In the genomic region with DNA sequence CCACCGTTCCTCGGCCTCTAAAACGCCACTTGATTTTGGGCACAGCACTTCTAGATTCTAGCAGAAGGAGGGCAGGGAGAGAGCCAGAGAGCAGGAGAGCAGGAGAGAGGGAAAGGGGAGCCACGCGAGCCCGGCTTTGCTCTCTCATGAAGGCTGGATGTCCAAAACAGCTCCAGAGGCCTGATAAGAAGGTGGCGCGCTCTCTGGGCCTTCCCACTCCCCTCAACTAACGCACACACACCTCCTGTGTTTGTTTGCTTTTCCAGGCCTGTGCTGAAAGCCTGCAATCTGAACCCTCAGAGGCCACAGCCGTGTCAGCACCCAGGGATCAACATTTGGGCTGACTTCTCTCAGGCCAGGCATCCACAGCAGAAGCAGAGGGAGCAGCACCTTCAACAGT, we compare ENCODE assay signal across 21 cellular contexts.
"Had no signal": no experiment of that assay in that cellular context is flagged by ENCODE, and none has a peak within 500 bp of the region (broad histone marks: within the 10 kb centered on the region; RNA-seq: fewer than 3 reads in every experiment).

No MANE protein-coding gene starts in this region.

- H3K27ac Mint-ChIP-seq: activated CD4-positive, alpha-beta memory T cell treated with anti-CD3 and anti-CD28 coated beads, Interleukin-2, amount 10 ng/mL, durations not matched to agents 7 days and 5 days; activated CD8-positive, alpha-beta memory T cell treated with anti-CD3 and anti-CD28 coated beads, Interleukin-2, amount 10 ng/mL, durations not matched to agents 7 days and 5 days; activated naive CD8-positive, alpha-beta T cell treated with anti-CD3 and anti-CD28 coated beads for 36 hours; activated T-helper 17 cell treated with anti-CD3 and anti-CD28 coated beads, Interleukin-2, amount 50 U/mL, for 72 hours; dendritic cell treated with granulocyte-macrophage colony-stimulating factor and Interleukin-4, amounts not matched to agents 40 ng/mL and 50 ng/mL, for 4 days; naive thymus-derived CD8-positive, alpha-beta T cell had no signal

- H3K4me3 Mint-ChIP-seq: activated CD4-positive, alpha-beta memory T cell treated with anti-CD3 and anti-CD28 coated beads, Interleukin-2, amount 10 ng/mL, durations not matched to agents 7 days and 5 days; activated CD8-positive, alpha-beta memory T cell treated with anti-CD3 and anti-CD28 coated beads, Interleukin-2, amount 10 ng/mL, durations not matched to agents 7 days and 5 days; activated naive CD8-positive, alpha-beta T cell treated with anti-CD3 and anti-CD28 coated beads for 36 hours; activated T-helper 17 cell treated with anti-CD3 and anti-CD28 coated beads, Interleukin-2, amount 50 U/mL, for 72 hours; dendritic cell treated with granulocyte-macrophage colony-stimulating factor and Interleukin-4, amounts not matched to agents 40 ng/mL and 50 ng/mL, for 4 days; naive thymus-derived CD8-positive, alpha-beta T cell had no signal

- H3K9me3 Mint-ChIP-seq: activated CD4-positive, alpha-beta memory T cell treated with anti-CD3 and anti-CD28 coated beads, Interleukin-2, amount 10 ng/mL, durations not matched to agents 7 days and 5 days; activated naive CD8-positive, alpha-beta T cell treated with anti-CD3 and anti-CD28 coated beads for 36 hours; activated T-helper 17 cell treated with anti-CD3 and anti-CD28 coated beads, Interleukin-2, amount 50 U/mL, for 72 hours; dendritic cell treated with granulocyte-macrophage colony-stimulating factor and Interleukin-4, amounts not matched to agents 40 ng/mL and 50 ng/mL, for 4 days; naive thymus-derived CD8-positive, alpha-beta T cell had no signal

- ATAC-seq: activated CD8-positive, alpha-beta memory T cell treated with anti-CD3 and anti-CD28 coated beads, Interleukin-2, amount 10 ng/mL, durations not matched to agents 7 days and 5 days; activated T-helper 17 cell treated with anti-CD3 and anti-CD28 coated beads, Interleukin-2, amount 50 U/mL, for 72 hours; gastroesophageal sphincter; heart right ventricle; naive thymus-derived CD8-positive, alpha-beta T cell; upper lobe of right lung had no signal

- H3K27me3 Mint-ChIP-seq: activated CD4-positive, alpha-beta memory T cell treated with anti-CD3 and anti-CD28 coated beads, Interleukin-2, amount 10 ng/mL, durations not matched to agents 7 days and 5 days; activated CD8-positive, alpha-beta memory T cell treated with anti-CD3 and anti-CD28 coated beads, Interleukin-2, amount 10 ng/mL, durations not matched to agents 7 days and 5 days; activated naive CD8-positive, alpha-beta T cell treated with anti-CD3 and anti-CD28 coated beads for 36 hours; activated T-helper 17 cell treated with anti-CD3 and anti-CD28 coated beads, Interleukin-2, amount 50 U/mL, for 72 hours; dendritic cell treated with granulocyte-macrophage colony-stimulating factor and Interleukin-4, amounts not matched to agents 40 ng/mL and 50 ng/mL, for 4 days had no signal

- H3K4me1 Mint-ChIP-seq: activated CD4-positive, alpha-beta memory T cell treated with anti-CD3 and anti-CD28 coated beads, Interleukin-2, amount 10 ng/mL, durations not matched to agents 7 days and 5 days; activated CD8-positive, alpha-beta memory T cell treated with anti-CD3 and anti-CD28 coated beads, Interleukin-2, amount 10 ng/mL, durations not matched to agents 7 days and 5 days; activated naive CD8-positive, alpha-beta T cell treated with anti-CD3 and anti-CD28 coated beads for 36 hours; activated T-helper 17 cell treated with anti-CD3 and anti-CD28 coated beads, Interleukin-2, amount 50 U/mL, for 72 hours; naive thymus-derived CD8-positive, alpha-beta T cell had no signal

- DNase-seq: activated CD4-positive, alpha-beta memory T cell treated with anti-CD3 and anti-CD28 coated beads, Interleukin-2, amount 10 ng/mL, durations not matched to agents 7 days and 5 days; activated CD4-positive, alpha-beta T cell treated with anti-CD3 and anti-CD28 coated beads for 48 hours; activated CD4-positive, CD25-positive, alpha-beta regulatory T cell; activated CD8-positive, alpha-beta memory T cell treated with anti-CD3 and anti-CD28 coated beads, Interleukin-2, amount 10 ng/mL, durations not matched to agents 7 days and 5 days; activated naive CD4-positive, alpha-beta T cell; activated naive CD8-positive, alpha-beta T cell treated with anti-CD3 and anti-CD28 coated beads for 36 hours; activated T-cell treated with anti-CD3 and anti-CD28 coated beads, Interleukin-2, amount 50 U/mL, for 1 hour; amniotic stem cell; effector CD8-positive, alpha-beta T cell; heart right ventricle; mesenchymal stem cell; naive thymus-derived CD8-positive, alpha-beta T cell; stimulated activated CD4-positive, alpha-beta T cell treated with anti-CD3 and anti-CD28 coated beads, Interleukin-12 subunit alpha, Interleukin-12 subunit beta, amount 100 ng/mL, for 4 hours; stimulated activated CD4-positive, alpha-beta T cell treated with anti-CD3 and anti-CD28 coated beads, Interleukin-1b, Interleukin-23, amount 100 ng/mL, for 48 hours; stimulated activated CD8-positive, alpha-beta memory T cell treated with anti-CD3 and anti-CD28 coated beads, Interleukin-4, amount 100 ng/mL, for 48 hours; stimulated activated naive CD4-positive, alpha-beta T cell; T-helper 9 cell; upper lobe of right lung had no signal

- H3K36me3 Mint-ChIP-seq: activated CD8-positive, alpha-beta memory T cell treated with anti-CD3 and anti-CD28 coated beads, Interleukin-2, amount 10 ng/mL, durations not matched to agents 7 days and 5 days; activated naive CD8-positive, alpha-beta T cell treated with anti-CD3 and anti-CD28 coated beads for 36 hours; naive thymus-derived CD8-positive, alpha-beta T cell had no signal
